ENCODE assay signal across 10 cellular contexts in genomic region chr2:133817680-133818566, GRCh38.
DNase-seq lines count a peak whose midpoint lies in the region; ATAC-seq, FAIRE-seq and TF ChIP-seq lines count a peak whose summit lies in the region.
"Had no signal": no experiment of that assay in that cellular context is flagged by ENCODE, and none has a peak within 500 bp of the region (broad histone marks: within the 10 kb centered on the region; RNA-seq: fewer than 3 reads in every experiment).

No MANE protein-coding gene starts in this region.

- TF ChIP-seq POLR2A in body of pancreas (IDR thresholded peaks at IDR 0.05): no peak

- intact Hi-C loops in body of pancreas (cut with DNase I): no loop called here

- H3K27me3 ChIP-seq in body of pancreas: no peaks in the 10 kb centered on the region
- H3K27me3 ChIP-seq: gastroesophageal sphincter had no signal

- POLR2A ChIA-PET in activated CD4-positive, alpha-beta T cell treated with anti-CD3 and anti-CD28 coated beads, Interleukin-2, amount 10 ng/mL, durations not matched to agents 7 days and 5 days (lab: Charles Lee): no interaction called here

- no peaks in the 10 kb centered on the region for H3K36me3 Mint-ChIP-seq in activated CD4-positive, alpha-beta T cell treated with anti-CD3 and anti-CD28 coated beads, Interleukin-2, amount 10 ng/mL, durations not matched to agents 7 days and 5 days (ENCODE audit: low read depth)

- H3K27me3 Mint-ChIP-seq in activated CD4-positive, alpha-beta T cell treated with anti-CD3 and anti-CD28 coated beads, Interleukin-2, amount 10 ng/mL, durations not matched to agents 7 days and 5 days: peaks cover 2% of the 10 kb centered on the region

- DNase-seq in AG09319 (ENCODE audit: extremely low read depth, low read depth) (peak; percentile 84), HTR-8/SVneo (ENCODE audit: insufficient read length, low spot score) (peak; percentile 78), body of pancreas (peak in 1 of 4 donors; percentile 9), lung microvascular endothelial cell (ENCODE audit: low read depth in 2 of 2) (peak; percentile 90 to 98), GM20000 (ENCODE audit: low spot score) (no peak)
- no peak for DNase-seq in activated CD4-positive, alpha-beta T cell treated with anti-CD3 and anti-CD28 coated beads, Interleukin-2, amount 10 ng/mL, durations not matched to agents 7 days and 5 days
- no peak for DNase-seq in stimulated activated CD4-positive, alpha-beta T cell treated with anti-CD3 and anti-CD28 coated beads, Interleukin-2, amount 100 ng/mL, for 24 hours
- DNase-seq: DND-41 had no signal

- peak overlapping the region in 2 of 4 donors; percentile 28 to 29 for H3K27ac ChIP-seq in body of pancreas
- H3K27ac ChIP-seq: gastroesophageal sphincter had no signal

- TF ChIP-seq CTCF in AG09319 (IDR thresholded peaks at IDR 0.05; ENCODE audit: low read depth, low read length): no peak
- TF ChIP-seq CTCF in body of pancreas (IDR thresholded peaks at IDR 0.05): no peak
- TF ChIP-seq CTCF in GM20000 (IDR thresholded peaks at IDR 0.05; ENCODE audit: extremely low read depth, missing control alignments): no peak

- no peaks in the 10 kb centered on the region for H3K36me3 ChIP-seq in body of pancreas (replicated peaks in 1 of 2; ENCODE audit: insufficient read depth in 1 of 2, low read depth in 2 of 2)
- H3K36me3 ChIP-seq: gastroesophageal sphincter had no signal

- no peaks in the 10 kb centered on the region for H3K9me3 ChIP-seq in body of pancreas
- H3K9me3 ChIP-seq: gastroesophageal sphincter had no signal

- ATAC-seq in body of pancreas: peak; percentile 75
- ATAC-seq in HG02759 (IDR thresholded peaks at IDR 0.05; ENCODE audit: unreplicated experiment): no peak
- ATAC-seq: gastroesophageal sphincter had no signal

- H3K4me3 ChIP-seq in body of pancreas: no peak overlapping the region
- H3K4me3 ChIP-seq: gastroesophageal sphincter had no signal

- no peak overlapping the region for H3K4me3 Mint-ChIP-seq in activated CD4-positive, alpha-beta T cell treated with anti-CD3 and anti-CD28 coated beads, Interleukin-2, amount 10 ng/mL, durations not matched to agents 7 days and 5 days

- peak; percentile 55 for FAIRE-seq in HTR-8/SVneo (lab: Jason Lieb, UNC)

- no peaks in the 10 kb centered on the region for H3K4me1 Mint-ChIP-seq in activated CD4-positive, alpha-beta T cell treated with anti-CD3 and anti-CD28 coated beads, Interleukin-2, amount 10 ng/mL, durations not matched to agents 7 days and 5 days

- CTCF ChIA-PET in activated CD4-positive, alpha-beta T cell treated with anti-CD3 and anti-CD28 coated beads, Interleukin-2, amount 10 ng/mL, durations not matched to agents 7 days and 5 days (lab: Charles Lee): no interaction called here

- H3K27ac Mint-ChIP-seq in activated CD4-positive, alpha-beta T cell treated with anti-CD3 and anti-CD28 coated beads, Interleukin-2, amount 10 ng/mL, durations not matched to agents 7 days and 5 days: no peak overlapping the region

- 20 to 23% methylated on average over 9 of the region's 9 CpGs for WGBS in body of pancreas, 2 donors

- no peaks in the 10 kb centered on the region for H3K9me3 Mint-ChIP-seq in activated CD4-positive, alpha-beta T cell treated with anti-CD3 and anti-CD28 coated beads, Interleukin-2, amount 10 ng/mL, durations not matched to agents 7 days and 5 days

- H3K4me1 ChIP-seq in body of pancreas: peaks cover 5% of the 10 kb centered on the region

Comparison
In these comparisons a context has a peak if more than half of its experiments do, and no peak if none do; other contexts are left out.
1. DNase-seq: peak in AG09319 (single experiment), HTR-8/SVneo (single experiment) and lung microvascular endothelial cell (2 of 2); none in activated CD4-positive, alpha-beta T cell treated with anti-CD3 and anti-CD28 coated beads, Interleukin-2, amount 10 ng/mL, durations not matched to agents 7 days and 5 days (single experiment), stimulated activated CD4-positive, alpha-beta T cell treated with anti-CD3 and anti-CD28 coated beads, Interleukin-2, amount 100 ng/mL, for 24 hours (0 of 2) and GM20000 (single experiment).